ENCODE assay signal across 8 cellular contexts in the genomic region with DNA sequence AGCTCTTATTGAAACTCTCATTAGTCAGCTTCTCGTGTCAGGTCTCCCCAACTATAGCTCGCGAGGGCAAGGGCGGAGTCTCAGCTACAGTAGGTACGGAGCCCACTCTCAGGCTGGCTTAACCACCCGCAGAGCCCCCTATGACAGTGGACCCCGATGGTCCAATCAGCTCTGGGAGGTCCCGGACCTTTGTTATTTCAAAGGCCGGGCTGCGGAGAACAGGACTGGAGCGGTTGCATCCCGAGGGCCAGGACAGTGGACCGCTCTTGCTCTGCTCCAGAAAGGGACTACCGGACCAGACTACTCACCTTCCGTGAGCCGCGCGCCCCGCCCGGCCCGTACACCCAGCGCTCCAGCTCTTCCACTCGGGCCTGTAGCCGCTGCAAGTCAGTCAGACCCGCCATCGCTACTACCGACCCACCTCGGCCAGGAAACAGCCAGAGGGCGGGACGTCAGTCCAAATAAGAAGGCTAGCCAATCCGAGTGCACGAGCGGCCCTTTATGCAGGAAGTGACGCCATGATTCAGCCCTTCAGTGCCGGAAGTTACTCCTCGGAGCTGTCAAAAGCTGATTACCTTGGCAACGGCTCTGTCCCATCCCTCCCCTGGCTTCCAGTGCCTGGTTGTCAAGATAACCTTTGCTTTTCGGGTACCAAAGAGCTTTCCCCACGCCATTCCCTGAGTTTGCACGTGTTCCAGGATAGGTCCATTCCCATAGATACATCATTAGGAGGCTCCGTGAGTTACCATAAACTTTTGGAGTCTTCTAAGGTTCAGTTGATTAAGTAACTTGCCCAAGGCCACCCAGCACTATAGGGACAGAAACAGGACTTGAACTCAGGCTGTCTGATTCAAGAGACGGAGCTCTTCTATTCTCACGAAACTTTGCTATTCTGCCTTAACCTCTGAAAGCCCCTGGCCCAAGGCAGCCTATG. TPM values are rescaled to one million over a fixed set of nuclear protein-coding genes. Genes with fewer than 3 reads are reported as not detected.
A peak's percentile ranks its signal among the peaks of the same experiment; 100 is the strongest.
DNase-seq lines count a peak whose midpoint lies in the region; ATAC-seq and TF ChIP-seq lines count a peak whose summit lies in the region.

A gene (minus strand): TSS at position 435 of the 934 bp plus-strand sequence. CDS start 31 bp downstream, at position 404.

- peak within 1 kb of the TSS; percentile 97 for H2AFZ ChIP-seq in OCI-LY3 (ENCODE audit: low read depth, low read length)

- H3K4me1 Mint-ChIP-seq in Calu3 (ENCODE audit: low read depth, unreplicated experiment), result peaks cover 15% of the 10 kb centered on the region

- ATAC-seq in GM21423 (IDR thresholded peaks at IDR 0.05; ENCODE audit: unreplicated experiment), result peak; percentile 97
- peak; percentile 100 for ATAC-seq in mucosa of descending colon

- H3K27ac ChIP-seq in HUES6 (ENCODE audit: low read depth, low read length) (no peak within 1 kb of the TSS), OCI-LY3 (ENCODE audit: low read length) (no peak within 1 kb of the TSS)

- peaks cover 3% of the 10 kb centered on the region for H3K27me3 Mint-ChIP-seq in Calu3 (ENCODE audit: unreplicated experiment)

- peaks cover 17% of the 10 kb centered on the region for H3K36me3 Mint-ChIP-seq in Calu3 (ENCODE audit: insufficient read depth, unreplicated experiment)

- H3K9me3 ChIP-seq in HUES6 (ENCODE audit: control insufficient read depth, insufficient read depth, low read depth, low read length) (no peaks in the 10 kb centered on the region), OCI-LY3 (ENCODE audit: insufficient read depth, low read length) (no peaks in the 10 kb centered on the region), mucosa of descending colon (no peaks in the 10 kb centered on the region)

- no peaks in the 10 kb centered on the region for H3K79me2 ChIP-seq in OCI-LY3 (ENCODE audit: low read length)

- peak within 1 kb of the TSS; percentile 58 for H3K27ac Mint-ChIP-seq in Calu3 (ENCODE audit: unreplicated experiment)

- no peaks in the 10 kb centered on the region for H3K9me3 Mint-ChIP-seq in Calu3 (ENCODE audit: low read depth, unreplicated experiment)

- no peaks in the 10 kb centered on the region for H4K20me1 ChIP-seq in OCI-LY3 (ENCODE audit: insufficient read depth, low read length)

- TF ChIP-seq CTCF in Calu3 (IDR thresholded peaks at IDR 0.05; ENCODE audit: unreplicated experiment) (no peak), OCI-LY3 (IDR thresholded peaks at IDR 0.05; ENCODE audit: low read depth, low read length) (no peak), epithelial cell of esophagus (IDR thresholded peaks at IDR 0.05; ENCODE audit: insufficient read depth, low read depth, low read length, missing control alignments) (no peak), mucosa of descending colon (IDR thresholded peaks at IDR 0.05) (no peak)

- H3K4me1 ChIP-seq in HUES6 (ENCODE audit: control insufficient read depth, insufficient read depth, low read length) (no peaks in the 10 kb centered on the region; the same call in 1 of the 2 replicates), OCI-LY3 (ENCODE audit: low read length) (peaks cover 12% of the 10 kb centered on the region), mucosa of descending colon (ENCODE audit: low read depth) (peaks cover 9% of the 10 kb centered on the region)

- DNase-seq in Calu3 (peak; percentile 79), epithelial cell of esophagus (ENCODE audit: low read depth) (peak; percentile 95), mucosa of descending colon (peak; percentile 91 to 96 (median 94))
- peak; percentile 89 for DNase-seq in activated CD8-positive, alpha-beta memory T cell treated with anti-CD3 and anti-CD28 coated beads, Interleukin-2, amount 50 U/mL, for 48 hours
- DNase-seq in stimulated activated CD8-positive, alpha-beta memory T cell treated with anti-CD3 and anti-CD28 coated beads, Interleukin-4, amount 100 ng/mL, for 24 hours (ENCODE audit: low read depth), result peak; percentile 80

- H3K27me3 ChIP-seq in HUES6 (ENCODE audit: control insufficient read depth, insufficient read depth, low read length) (peaks cover 38% of the 10 kb centered on the region), OCI-LY3 (ENCODE audit: low read depth, low read length) (no peaks in the 10 kb centered on the region)

- peak within 1 kb of the TSS; percentile 73 for H3K4me3 ChIP-seq in HUES6 (ENCODE audit: low read depth, low read length)
- H3K4me3 ChIP-seq in OCI-LY3 (ENCODE audit: low read length), result peak within 1 kb of the TSS; percentile 94
- H3K4me3 ChIP-seq in epithelial cell of esophagus (ENCODE audit: low read length), result peak within 1 kb of the TSS; percentile 94
- H3K4me3 ChIP-seq in mucosa of descending colon, result peak within 1 kb of the TSS; percentile 75

- intact Hi-C loops in Calu3 (cut with micrococcal nuclease; ENCODE audit: unreplicated experiment), result no loop called here
- intact Hi-C loops in mucosa of descending colon (cut with DNase I, micrococcal nuclease), result no loop called here

- peak within 1 kb of the TSS; percentile 96 for H3K4me2 ChIP-seq in OCI-LY3 (ENCODE audit: low read length)

- H3K36me3 ChIP-seq in HUES6 (ENCODE audit: control insufficient read depth, insufficient read depth, low read length) (no peaks in the 10 kb centered on the region; the same call in 1 of the 2 replicates), OCI-LY3 (replicated peaks; ENCODE audit: low read depth, low read length) (no peaks in the 10 kb centered on the region), mucosa of descending colon (ENCODE audit: low read depth) (no peaks in the 10 kb centered on the region)

- peak within 1 kb of the TSS; percentile 54 for H3K9ac ChIP-seq in HUES6 (ENCODE audit: low read length)
- peak within 1 kb of the TSS; percentile 69 for H3K9ac ChIP-seq in OCI-LY3 (ENCODE audit: low read length)

- H3K4me3 Mint-ChIP-seq in Calu3 (ENCODE audit: low read depth, unreplicated experiment), result peak within 1 kb of the TSS; percentile 78

- TSS peak; percentile 35 for BruUV-seq in Calu3 (replicated peaks; lab: Mats Ljungman, UMichigan)

- CTCF ChIA-PET in Calu3 (lab: Charles Lee), result interaction anchor here (0.5 kb wide), 1 partner anchor 335 kb away, joined by 4 read pairs; no protein-coding TSS in a partner anchor

RNA-seq across cellular contexts. Expression of the gene that starts here (rescaled TPM):
- total RNA-seq in Calu3 (2022) (50.8 and 51.8 TPM in 2 replicates), mucosa of descending colon (10 to 100 TPM; 64.4 to 67.1 (median 64.7) TPM)
